ENCODE assay signal across 28 cellular contexts in the genomic region with DNA sequence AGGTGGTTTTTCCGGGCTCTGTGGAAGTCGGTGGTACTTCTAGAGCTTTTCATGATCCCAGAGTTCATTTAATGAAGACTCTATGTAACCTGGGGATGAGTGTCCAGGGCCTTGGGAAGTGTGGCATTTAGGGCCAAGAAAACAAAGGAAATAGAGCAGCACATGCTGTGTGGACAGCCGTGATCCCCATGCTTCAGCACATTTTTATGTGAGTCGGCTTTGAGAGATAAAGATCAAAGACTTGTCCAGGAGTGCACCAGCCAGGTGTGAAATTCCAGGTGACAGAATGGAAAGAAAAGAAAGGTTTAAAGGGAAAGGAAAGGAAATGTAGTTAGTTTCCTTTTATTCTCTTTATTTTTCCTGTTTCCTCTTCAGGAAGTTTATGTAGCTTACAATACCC.
DNase-seq lines count a peak whose midpoint lies in the region; ATAC-seq and TF ChIP-seq lines count a peak whose summit lies in the region.
"Had no signal": no experiment of that assay in that cellular context is flagged by ENCODE, and none has a peak within 500 bp of the region (broad histone marks: within the 10 kb centered on the region; RNA-seq: fewer than 3 reads in every experiment).

No MANE protein-coding gene starts in this region.

- no peaks in the 10 kb centered on the region for H3K9me3 Mint-ChIP-seq in endothelial cell (ENCODE audit: unreplicated experiment)
- H3K9me3 Mint-ChIP-seq in naive thymus-derived CD8-positive, alpha-beta T cell, result peaks cover 0 to 8% (median 0%) of the 10 kb centered on the region in 9 donors
- H3K9me3 Mint-ChIP-seq: HFFc6 had no signal

- DNase-seq in NCI-H146 (lab: John Stamatoyannopoulos, UW), result peak; percentile 23
- DNase-seq in NCI-H146 treated with DMSO at 0.1 percent for 48 hours (lab: John Stamatoyannopoulos, UW; ENCODE audit: unreplicated experiment), result no peak
- peak; percentile 5 for DNase-seq in endothelial cell (ENCODE audit: low spot score)
- DNase-seq in left kidney (ENCODE audit: low read depth, low spot score), result peak; percentile 54
- no peak for DNase-seq in NCI-H2029 (lab: John Stamatoyannopoulos, UW)
- no peak for DNase-seq in NCI-H1417 treated with DMSO at 0.1 percent for 48 hours (lab: John Stamatoyannopoulos, UW)
- DNase-seq in naive thymus-derived CD8-positive, alpha-beta T cell, result no peak
- DNase-seq: 8988T; ACHN; BE2C; Calu3; CD8-positive, alpha-beta memory T cell; GM23248; HFFc6; IMR-90; KG1; MG63; NCI-H1105 treated with DMSO at 0.1 percent for 48 hours; NCI-H187; NCI-H2171 treated with DMSO at 0.1 percent for 48 hours; NCI-H345; NCI-H524; NCI-H774; NK-92 treated with Interleukin-12 subunit alpha and Interleukin-12 subunit beta, amount 100 ng/mL, for 24 hours; PC-9; Right ventricle myocardium superior had no signal

- H3K27me3 Mint-ChIP-seq in endothelial cell (ENCODE audit: unreplicated experiment), result peaks cover 3% of the 10 kb centered on the region
- peaks cover 0 to 3% (median 0%) of the 10 kb centered on the region in 5 donors for H3K27me3 Mint-ChIP-seq in naive thymus-derived CD8-positive, alpha-beta T cell

- H3K36me3 Mint-ChIP-seq in endothelial cell (ENCODE audit: low read depth, unreplicated experiment), result peaks cover 3% of the 10 kb centered on the region
- H3K36me3 Mint-ChIP-seq in naive thymus-derived CD8-positive, alpha-beta T cell, result peaks cover 0 to 3% (median 0%) of the 10 kb centered on the region in 3 donors
- H3K36me3 Mint-ChIP-seq: CD14-positive monocyte; CD8-positive, alpha-beta memory T cell had no signal

- no peak for ATAC-seq in GM21528 (IDR thresholded peaks at IDR 0.05; ENCODE audit: low FRiP score, unreplicated experiment)
- no peak for ATAC-seq in naive thymus-derived CD8-positive, alpha-beta T cell

- TF ChIP-seq CTCF in endothelial cell (IDR thresholded peaks at IDR 0.05; ENCODE audit: unreplicated experiment), result no peak

- H3K27ac Mint-ChIP-seq in endothelial cell (ENCODE audit: unreplicated experiment), result peak overlapping the region; percentile 86
- peak overlapping the region in 1 of 10 donors; percentile 9 for H3K27ac Mint-ChIP-seq in naive thymus-derived CD8-positive, alpha-beta T cell
- H3K27ac Mint-ChIP-seq: CD14-positive monocyte; CD8-positive, alpha-beta memory T cell; HFFc6 had no signal

- peaks cover 30% of the 10 kb centered on the region for H3K4me1 Mint-ChIP-seq in endothelial cell (ENCODE audit: unreplicated experiment)
- H3K4me1 Mint-ChIP-seq in naive thymus-derived CD8-positive, alpha-beta T cell, result no peaks in the 10 kb centered on the region
- H3K4me1 Mint-ChIP-seq: CD14-positive monocyte; CD8-positive, alpha-beta memory T cell had no signal

- POLR2A ChIA-PET in naive thymus-derived CD8-positive, alpha-beta T cell (lab: Charles Lee), result no interaction called here

- H3K4me3 Mint-ChIP-seq in endothelial cell (ENCODE audit: unreplicated experiment), result no peak overlapping the region
- no peak overlapping the region for H3K4me3 Mint-ChIP-seq in naive thymus-derived CD8-positive, alpha-beta T cell
- H3K4me3 Mint-ChIP-seq: CD14-positive monocyte; CD8-positive, alpha-beta memory T cell; HFFc6 had no signal

Comparison
In these comparisons a context has a peak if more than half of its experiments do, and no peak if none do; other contexts are left out.
1. DNase-seq: peak in NCI-H146 (single experiment), endothelial cell (single experiment) and left kidney (single experiment); none in NCI-H146 treated with DMSO at 0.1 percent for 48 hours (single experiment), NCI-H2029 (single experiment), NCI-H1417 treated with DMSO at 0.1 percent for 48 hours (single experiment) and naive thymus-derived CD8-positive, alpha-beta T cell (0 of 10).